11 cellular contexts compared by ENCODE assay signal in genomic region chr11:46521947-46522681, GRCh38.
DNase-seq lines count a peak whose midpoint lies in the region; ATAC-seq and TF ChIP-seq lines count a peak whose summit lies in the region.
"Had no signal": no experiment of that assay in that cellular context is flagged by ENCODE, and none has a peak within 500 bp of the region (broad histone marks: within the 10 kb centered on the region; RNA-seq: fewer than 3 reads in every experiment).

No MANE protein-coding gene starts in this region.

- no peak overlapping the region for H3K9ac ChIP-seq in SK-N-MC (ENCODE audit: insufficient read length)

- no peaks in the 10 kb centered on the region for H3K9me3 ChIP-seq in A673 (ENCODE audit: low read depth, low read length, poor library complexity, severe bottlenecking)
- H3K9me3 ChIP-seq in SK-N-MC (ENCODE audit: low read depth, low read length) = no peaks in the 10 kb centered on the region
- H3K9me3 ChIP-seq: pancreas had no signal

- DNase-seq in A673 (ENCODE audit: low spot score) (peak; percentile 50), SK-N-MC (ENCODE audit: low read depth, low spot score) (no peak), glutamatergic neuron (no peak), hippocampal formation (lab: John Stamatoyannopoulos, UW) (no peak), AG20443 (ENCODE audit: low spot score) (no peak)
- no peak for DNase-seq in activated CD4-positive, alpha-beta T cell treated with anti-CD3 and anti-CD28 coated beads for 4 hours
- DNase-seq: NCI-H1105 treated with DMSO at 0.1 percent for 48 hours, pancreas, RPMI8226 had no signal

- H3K27ac Mint-ChIP-seq in glutamatergic neuron (ENCODE audit: unreplicated experiment) = no peak overlapping the region

- H3K4me1 ChIP-seq in A673 (ENCODE audit: insufficient read depth, low read length, poor library complexity, severe bottlenecking) = peaks cover 49% of the 10 kb centered on the region

- H3K27ac ChIP-seq in A673 (ENCODE audit: low read depth, low read length, poor library complexity, severe bottlenecking) = no peak overlapping the region
- H3K27ac ChIP-seq in SK-N-MC = peak overlapping the region; percentile 1; the same call in 1 of the 2 replicates

- peaks cover 36% of the 10 kb centered on the region for H3K4me1 Mint-ChIP-seq in glutamatergic neuron (ENCODE audit: low read depth, unreplicated experiment)

- no peaks in the 10 kb centered on the region for H3K36me3 Mint-ChIP-seq in glutamatergic neuron (ENCODE audit: unreplicated experiment)

- TF ChIP-seq CTCF in A673 (conservative IDR thresholded peaks at IDR 0.05; ENCODE audit: low read depth, low read length) = peak; percentile 61
- TF ChIP-seq CTCF in glutamatergic neuron (IDR thresholded peaks at IDR 0.05; ENCODE audit: partially characterized antibody, unreplicated experiment) = no peak

- POLR2A ChIA-PET in A673 (lab: Charles Lee; ENCODE audit: low non-redundant PET) = no interaction called here

- peak; percentile 67 for ATAC-seq in GM18868 (IDR thresholded peaks at IDR 0.05; ENCODE audit: unreplicated experiment)
- no peak for ATAC-seq in GM21381 (IDR thresholded peaks at IDR 0.05; ENCODE audit: unreplicated experiment)

- peak overlapping the region; percentile 56 for H3K4me3 Mint-ChIP-seq in glutamatergic neuron (ENCODE audit: unreplicated experiment)

- intact Hi-C loops in A673 (cut with micrococcal nuclease; ENCODE audit: unreplicated experiment) = loop anchor here (1.0 kb wide), 1 partner anchor 12 kb away; no protein-coding TSS in a partner anchor

- no TSS peak for BruUV-seq in A673 (replicated peaks; lab: Mats Ljungman, UMichigan)

- H3K9me3 Mint-ChIP-seq in glutamatergic neuron (ENCODE audit: unreplicated experiment) = peaks cover 8% of the 10 kb centered on the region

- H3K36me3 ChIP-seq in A673 (ENCODE audit: insufficient read depth, low read length, poor library complexity, severe bottlenecking) (no peaks in the 10 kb centered on the region), SK-N-MC (ENCODE audit: insufficient read depth, low read length) (0 out of 2 replicates have a peak, but pooled peaks cover 5% of the 10 kb centered on the region)
- H3K36me3 ChIP-seq: pancreas had no signal

- H3K4me3 ChIP-seq in A673 (ENCODE audit: low read depth, low read length, poor library complexity, severe bottlenecking) (no peak overlapping the region), SK-N-MC (no peak overlapping the region)
- H3K4me3 ChIP-seq: pancreas had no signal

- H3K27me3 Mint-ChIP-seq in glutamatergic neuron (ENCODE audit: unreplicated experiment) = no peaks in the 10 kb centered on the region

- no peaks in the 10 kb centered on the region for H3K27me3 ChIP-seq in A673 (replicated peaks; ENCODE audit: insufficient read depth, low read depth, low read length, poor library complexity)
- H3K27me3 ChIP-seq: pancreas had no signal

- CTCF ChIA-PET in A673 (lab: Charles Lee) = interaction anchor here (1.3 to 1.4 kb wide), 2 partner anchors 32 to 133 kb away, joined by 4 to 7 read pairs; no protein-coding TSS in a partner anchor
